In the genomic region with DNA sequence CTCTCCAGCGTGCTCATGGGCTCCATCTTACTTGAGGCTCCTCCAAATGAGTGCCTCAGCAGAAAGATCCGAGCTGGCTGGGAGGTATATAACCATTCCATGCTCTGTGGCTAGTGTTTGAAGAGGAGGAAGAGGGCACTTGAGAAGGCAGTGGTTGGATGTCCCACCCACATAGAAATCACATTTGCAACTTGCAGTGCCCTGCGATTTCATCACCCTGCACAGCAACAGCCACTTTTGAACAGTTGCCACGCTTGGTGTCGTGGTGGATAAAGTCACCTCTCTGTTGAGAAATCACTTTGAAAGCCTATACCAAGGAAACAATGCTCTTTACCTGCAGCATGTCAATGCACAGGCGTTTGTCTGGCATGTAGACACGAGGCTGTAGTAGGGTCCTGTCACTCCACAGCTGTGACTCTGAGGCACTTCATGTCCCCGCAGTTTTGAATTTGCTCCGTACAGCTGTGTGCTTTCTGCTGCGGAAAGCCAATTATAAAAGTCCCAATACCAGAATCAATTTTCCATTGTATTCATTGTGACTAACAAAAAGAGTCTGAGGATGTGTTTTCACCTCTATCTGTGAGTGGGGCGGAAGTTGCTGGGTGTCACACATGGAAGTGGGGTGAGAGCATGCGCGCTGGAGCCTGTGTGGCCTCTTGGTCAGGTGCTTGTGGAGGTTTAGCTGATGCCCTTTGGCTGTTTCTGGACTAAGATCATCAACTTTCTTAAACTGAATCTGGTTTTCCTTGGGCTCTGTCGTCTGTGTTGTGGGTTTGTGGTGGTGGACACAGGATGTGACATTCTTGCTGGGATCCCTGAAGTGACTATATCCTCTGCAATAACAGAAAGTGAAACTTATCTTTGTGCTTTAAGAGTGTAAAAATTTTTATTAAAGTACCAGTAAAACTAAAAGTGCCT, we compare ENCODE assay signal across 8 cellular contexts. TPM values are rescaled to one million over a fixed set of nuclear protein-coding genes. Genes with fewer than 3 reads are reported as not detected.
A peak's percentile ranks its signal among the peaks of the same experiment; 100 is the strongest.
DNase-seq lines count a peak whose midpoint lies in the region; ATAC-seq and TF ChIP-seq lines count a peak whose summit lies in the region.

No MANE protein-coding gene starts in this region.

- H3K9me3 ChIP-seq in left ventricle myocardium inferior (replicated peaks): no peaks in the 10 kb centered on the region

- H3K27me3 ChIP-seq in left ventricle myocardium inferior (ENCODE audit: low read depth): no peaks in the 10 kb centered on the region

- H3K36me3 ChIP-seq in left ventricle myocardium inferior: peaks cover 35% of the 10 kb centered on the region

- peak overlapping the region; percentile 75 for H3K27ac ChIP-seq in left ventricle myocardium inferior (replicated peaks)

- H3K4me3 ChIP-seq in left ventricle myocardium inferior: peak overlapping the region; percentile 44

- intact Hi-C loops in left ventricle myocardium inferior (cut with micrococcal nuclease): loop anchor here (5.0 kb wide), 1 partner anchor 53 kb away; no protein-coding TSS in a partner anchor

- H3K4me1 ChIP-seq in left ventricle myocardium inferior: peaks cover 54% of the 10 kb centered on the region

- ATAC-seq in GM18517 (IDR thresholded peaks at IDR 0.05; ENCODE audit: unreplicated experiment) (peak; percentile 43), HG02943 (IDR thresholded peaks at IDR 0.05; ENCODE audit: low read depth, unreplicated experiment) (peak; percentile 37)

- no peak for TF ChIP-seq CTCF in left ventricle myocardium inferior (IDR thresholded peaks at IDR 0.05; ENCODE audit: borderline replicate concordance)

- DNase-seq in OCI-M1 (lab: John Stamatoyannopoulos, UW): peak; percentile 86
- DNase-seq in activated T-helper 9 cell treated with anti-CD3 and anti-CD28 coated beads, Interleukin-2, amount 50 U/mL, for 16 hours (ENCODE audit: low read depth): peak; percentile 66
- DNase-seq in left ventricle myocardium inferior: no peak
- DNase-seq in stimulated activated CD4-positive, alpha-beta T cell treated with anti-CD3 and anti-CD28 coated beads, Interleukin-12 subunit alpha, Interleukin-12 subunit beta, amount 100 ng/mL, for 48 hours (ENCODE audit: low read depth in 2 of 3, low spot score in 1 of 3): peak; percentile 67 to 78 (median 78)
- no peak for DNase-seq in NCI-H1436 treated with DMSO at 0.1 percent for 48 hours (lab: John Stamatoyannopoulos, UW)
- no peak for DNase-seq in HT-29 (ENCODE audit: low spot score)

RNA-seq across cellular contexts. Expression of a gene that starts 2.8 kb away (rescaled TPM):
- total RNA-seq in left ventricle myocardium inferior: 71.0 TPM
- 50.5 and 57.7 TPM in 2 replicates for total RNA-seq in HT-29 (2014; rRNA removed; shearing (Covaris generic))

RNA-seq across cellular contexts. Expression of a gene that starts 35.3 kb away (rescaled TPM):
- not detected for total RNA-seq in left ventricle myocardium inferior
- not detected in 2 replicates for total RNA-seq in HT-29 (2014; rRNA removed; shearing (Covaris generic))

RNA-seq across cellular contexts. Expression of a gene that starts 41.9 kb away (rescaled TPM):
- 6.4 TPM for total RNA-seq in left ventricle myocardium inferior
- total RNA-seq in HT-29 (2014; rRNA removed; shearing (Covaris generic)): 0.05 TPM in 1 of 2 replicates, not detected in the other

Comparison
In these comparisons a context has a peak if more than half of its experiments do, and no peak if none do; other contexts are left out.
1. DNase-seq: peak in OCI-M1 (single experiment), activated T-helper 9 cell treated with anti-CD3 and anti-CD28 coated beads, Interleukin-2, amount 50 U/mL, for 16 hours (single experiment) and stimulated activated CD4-positive, alpha-beta T cell treated with anti-CD3 and anti-CD28 coated beads, Interleukin-12 subunit alpha, Interleukin-12 subunit beta, amount 100 ng/mL, for 48 hours (3 of 3); none in left ventricle myocardium inferior (single experiment), NCI-H1436 treated with DMSO at 0.1 percent for 48 hours (single experiment) and HT-29 (single experiment).